25 cellular contexts compared by ENCODE assay signal in genomic region chr11:45948341-45948740, GRCh38. TPM values are rescaled to one million over a fixed set of nuclear protein-coding genes. Genes with fewer than 3 reads are reported as not detected.
"Had no signal": no experiment of that assay in that cellular context is flagged by ENCODE, and none has a peak within 500 bp of the region (broad histone marks: within the 10 kb centered on the region; RNA-seq: fewer than 3 reads in every experiment).

No MANE protein-coding gene starts in this region.

- H3K36me3 ChIP-seq: breast epithelium had no signal

- H3K4me3 Mint-ChIP-seq: activated CD4-positive, alpha-beta T cell treated with anti-CD3 and anti-CD28 coated beads, Interleukin-2, amount 10 ng/mL, durations not matched to agents 7 days and 5 days; activated CD8-positive, alpha-beta memory T cell treated with anti-CD3 and anti-CD28 coated beads, Interleukin-2, amount 10 ng/mL, durations not matched to agents 7 days and 5 days; activated CD8-positive, alpha-beta T cell treated with anti-CD3 and anti-CD28 coated beads for 36 hours; activated naive CD4-positive, alpha-beta T cell treated with anti-CD3 and anti-CD28 coated beads, Interleukin-2, amount 50 U/mL, for 24 hours; endodermal cell; immature natural killer cell; memory B cell; neural progenitor cell; T-helper 17 cell had no signal

- H3K4me3 ChIP-seq: breast epithelium, coronary artery, neural progenitor cell, right atrium auricular region had no signal

- H3K4me1 Mint-ChIP-seq: activated CD4-positive, alpha-beta T cell treated with anti-CD3 and anti-CD28 coated beads, Interleukin-2, amount 10 ng/mL, durations not matched to agents 7 days and 5 days; activated CD8-positive, alpha-beta memory T cell treated with anti-CD3 and anti-CD28 coated beads, Interleukin-2, amount 10 ng/mL, durations not matched to agents 7 days and 5 days; activated naive CD4-positive, alpha-beta T cell treated with anti-CD3 and anti-CD28 coated beads, Interleukin-2, amount 50 U/mL, for 24 hours; immature natural killer cell; memory B cell had no signal

- H3K9me3 Mint-ChIP-seq: activated CD4-positive, alpha-beta T cell treated with anti-CD3 and anti-CD28 coated beads, Interleukin-2, amount 10 ng/mL, durations not matched to agents 7 days and 5 days; activated CD8-positive, alpha-beta T cell treated with anti-CD3 and anti-CD28 coated beads for 36 hours; activated naive CD4-positive, alpha-beta T cell treated with anti-CD3 and anti-CD28 coated beads, Interleukin-2, amount 50 U/mL, for 24 hours; endodermal cell; immature natural killer cell; memory B cell; neural progenitor cell had no signal

- H3K27me3 ChIP-seq: breast epithelium, neural progenitor cell, right atrium auricular region had no signal

- H3K4me1 ChIP-seq: breast epithelium, neural progenitor cell had no signal

- DNase-seq: activated CD4-positive, alpha-beta T cell treated with anti-CD3 and anti-CD28 coated beads, Interleukin-2, amount 10 ng/mL, durations not matched to agents 7 days and 5 days; activated CD8-positive, alpha-beta memory T cell treated with anti-CD3 and anti-CD28 coated beads, Interleukin-2, amount 10 ng/mL, durations not matched to agents 7 days and 5 days; activated CD8-positive, alpha-beta T cell treated with anti-CD3 and anti-CD28 coated beads for 36 hours; activated gamma-delta T cell treated with Interleukin-2 at 50 U/mL for 16 hours; activated T-cell treated with anti-CD3 and anti-CD28 coated beads for 4 hours; aorta; cerebellar nuclear complex; endodermal cell; immature natural killer cell; kidney glomerular epithelial cell; stimulated activated CD4-positive, alpha-beta T cell treated with anti-CD3 and anti-CD28 coated beads, Interleukin-4, amount 100 ng/mL, for 24 hours; stimulated activated naive CD4-positive, alpha-beta T cell treated with Interleukin-2 at 50 U/mL for 16 hours; SW 1271; T-helper 17 cell had no signal

- H3K27me3 Mint-ChIP-seq: activated CD4-positive, alpha-beta T cell treated with anti-CD3 and anti-CD28 coated beads, Interleukin-2, amount 10 ng/mL, durations not matched to agents 7 days and 5 days; activated CD8-positive, alpha-beta memory T cell treated with anti-CD3 and anti-CD28 coated beads, Interleukin-2, amount 10 ng/mL, durations not matched to agents 7 days and 5 days; activated CD8-positive, alpha-beta T cell treated with anti-CD3 and anti-CD28 coated beads for 36 hours; activated naive CD4-positive, alpha-beta T cell treated with anti-CD3 and anti-CD28 coated beads, Interleukin-2, amount 50 U/mL, for 24 hours; memory B cell; T-helper 17 cell had no signal

- H3K27ac ChIP-seq: breast epithelium, coronary artery, epithelial cell of prostate, neural progenitor cell, right atrium auricular region had no signal

- H3K27ac Mint-ChIP-seq: activated CD4-positive, alpha-beta T cell treated with anti-CD3 and anti-CD28 coated beads, Interleukin-2, amount 10 ng/mL, durations not matched to agents 7 days and 5 days; activated CD8-positive, alpha-beta memory T cell treated with anti-CD3 and anti-CD28 coated beads, Interleukin-2, amount 10 ng/mL, durations not matched to agents 7 days and 5 days; activated CD8-positive, alpha-beta T cell treated with anti-CD3 and anti-CD28 coated beads for 36 hours; endodermal cell; immature natural killer cell; memory B cell; neural progenitor cell; T-helper 17 cell had no signal

- H3K9me3 ChIP-seq: breast epithelium, right atrium auricular region had no signal

RNA-seq across cellular contexts. Expression of gene LARGE2, which starts 25.9 kb away (rescaled TPM):
- total RNA-seq: fibroblast of villous mesenchyme, glomerular endothelial cell, myocyte, posterior vena cava had no signal
